ENCODE assay signal across 1 cellular context in genomic region chr20:44959896-44960852, GRCh38.
A peak's percentile ranks its signal among the peaks of the same experiment; 100 is the strongest.
TF ChIP-seq lines count a peak whose summit lies in the region.

TSS of gene TOMM34 (minus strand) at chr20:44960397. CDS start at chr20:44960333, 64 bp downstream.

TF ChIP-seq in HepG2, 621 proteins besides CTCF, POLR2A, EP300 and RAD21 (continued from another document and continues in another):
- TF ChIP-seq ZNF770 (CRISPR knock-in tag; IDR thresholded peaks at IDR 0.05) (peak; percentile 72), HNF4G (IDR thresholded peaks at IDR 0.05; ENCODE audit: borderline replicate concordance, low read depth, low read length) (peak; percentile 7; the same call in 1 of the 2 replicates), HNF4G (CRISPR knock-in tag; IDR thresholded peaks at IDR 0.05; ENCODE audit: borderline replicate concordance, low read depth) (peak; percentile 75; the same call in 1 of the 2 replicates), ZBTB39 (CRISPR knock-in tag; IDR thresholded peaks at IDR 0.05) (peak; percentile 97), ZNF337 (CRISPR knock-in tag; IDR thresholded peaks at IDR 0.05; ENCODE audit: borderline replicate concordance, low read depth) (peak; percentile 89; the same call in 1 of the 2 replicates), NONO (IDR thresholded peaks at IDR 0.05) (no peak), NONO (CRISPR knock-in tag; conservative IDR thresholded peaks at IDR 0.05) (peak; percentile 93), ZNF546 (CRISPR knock-in tag; conservative IDR thresholded peaks at IDR 0.05) (peak; percentile 94; the same call in 1 of the 2 replicates), HINFP (CRISPR knock-in tag; IDR thresholded peaks at IDR 0.05; ENCODE audit: low read depth) (peak; percentile 95), MYPOP (CRISPR knock-in tag; IDR thresholded peaks at IDR 0.05) (peak; percentile 97), TARDBP (CRISPR knock-in tag; IDR thresholded peaks at IDR 0.05) (peak; percentile 89), ZNF670 (CRISPR knock-in tag; IDR thresholded peaks at IDR 0.05; ENCODE audit: borderline replicate concordance) (peak; percentile 84; the same call in 1 of the 2 replicates), ZNF550 (CRISPR knock-in tag; IDR thresholded peaks at IDR 0.05; ENCODE audit: borderline replicate concordance) (no peak), MYC (CRISPR knock-in tag; IDR thresholded peaks at IDR 0.05; ENCODE audit: borderline replicate concordance) (peak; percentile 99), ZNF18 (CRISPR knock-in tag; IDR thresholded peaks at IDR 0.05; ENCODE audit: insufficient replicate concordance) (peak; percentile 87), MATR3 (CRISPR knock-in tag; IDR thresholded peaks at IDR 0.05) (0 out of 2 replicates have a peak, but pooled peaks have one; percentile 62), KLF9 (CRISPR knock-in tag; IDR thresholded peaks at IDR 0.05; ENCODE audit: low read depth) (peak; percentile 36; the same call in 1 of the 2 replicates), ZNF318 (CRISPR knock-in tag; IDR thresholded peaks at IDR 0.05) (peak; percentile 93; the same call in 1 of the 2 replicates), CCDC6 (CRISPR knock-in tag; IDR thresholded peaks at IDR 0.05) (peak; percentile 92; the same call in 1 of the 2 replicates), NFIC (IDR thresholded peaks at IDR 0.05; ENCODE audit: low read length) (no peak), ZNF850 (CRISPR knock-in tag; conservative IDR thresholded peaks at IDR 0.05) (peak; percentile 91), MAFG (CRISPR knock-in tag; IDR thresholded peaks at IDR 0.05) (no peak), GABPA (IDR thresholded peaks at IDR 0.05; ENCODE audit: low read depth, low read length) (no peak; the same call in 1 of the 2 replicates), GABPA (CRISPR knock-in tag; IDR thresholded peaks at IDR 0.05; ENCODE audit: low read depth) (peak; percentile 55; the same call in 1 of the 2 replicates), HMGXB4 (CRISPR knock-in tag; IDR thresholded peaks at IDR 0.05; ENCODE audit: borderline replicate concordance in 1 of 2, low read depth in 1 of 2) (peak; percentile 89 to 97), ZNF776 (CRISPR knock-in tag; IDR thresholded peaks at IDR 0.05) (peak; percentile 70; the same call in 1 of the 2 replicates), CCAR2 (optimal IDR thresholded peaks at IDR 0.05; ENCODE audit: low read depth, low read length) (no peak), POLR2AphosphoS5 (IDR thresholded peaks at IDR 0.05; ENCODE audit: low read depth, low read length) (peak; percentile 91), DNMT1 (CRISPR knock-in tag; IDR thresholded peaks at IDR 0.05) (peak; percentile 96), E2F2 (CRISPR knock-in tag; IDR thresholded peaks at IDR 0.05; ENCODE audit: borderline replicate concordance) (0 out of 2 replicates have a peak, but pooled peaks have one; percentile 62), SRSF9 (IDR thresholded peaks at IDR 0.05; ENCODE audit: borderline replicate concordance, insufficient read depth, low read depth, low read length, poor library complexity, severe bottlenecking) (no peak), SP5 (CRISPR knock-in tag; IDR thresholded peaks at IDR 0.05; ENCODE audit: borderline replicate concordance, low read depth) (peak; percentile 93), YY1 (IDR thresholded peaks at IDR 0.05; ENCODE audit: insufficient read depth, insufficient replicate concordance, low read depth, low read length) (peak; percentile 59), ZNF772 (CRISPR knock-in tag; IDR thresholded peaks at IDR 0.05) (peak; percentile 99), ELF1 (CRISPR knock-in tag; IDR thresholded peaks at IDR 0.05) (peak; percentile 80), CERS6 (CRISPR knock-in tag; IDR thresholded peaks at IDR 0.05) (0 out of 2 replicates have a peak, but pooled peaks have one; percentile 10), AGO1 (IDR thresholded peaks at IDR 0.05; ENCODE audit: low read depth, low read length, poor library complexity, severe bottlenecking) (peak; percentile 83), FOXO1 (CRISPR knock-in tag; IDR thresholded peaks at IDR 0.05) (peak; percentile 78; the same call in 1 of the 2 replicates)
